8 cellular contexts compared by ENCODE assay signal in the genomic region with DNA sequence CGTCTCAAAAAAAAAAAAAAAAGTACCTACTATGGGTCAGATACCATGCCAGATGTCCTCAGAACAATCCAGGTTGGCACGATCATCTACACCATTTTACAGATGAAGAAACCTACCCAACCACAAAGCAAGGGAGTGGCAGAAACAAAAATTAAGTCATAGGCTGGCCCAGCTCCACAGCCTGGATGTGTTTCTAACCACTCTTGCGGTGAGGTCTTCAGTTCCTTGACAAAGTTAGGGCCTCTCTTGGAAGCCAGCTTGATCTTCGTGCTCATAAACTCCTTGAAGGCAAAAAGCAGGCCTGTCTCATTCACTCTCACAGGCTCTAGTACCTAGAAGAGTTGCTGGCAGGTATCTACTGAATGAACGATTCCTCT. TPM values are rescaled to one million over a fixed set of nuclear protein-coding genes. Genes with fewer than 3 reads are reported as not detected.
DNase-seq lines count a peak whose midpoint lies in the region; ATAC-seq and TF ChIP-seq lines count a peak whose summit lies in the region.

No MANE protein-coding gene starts in this region.

- CTCF ChIA-PET in MCF 10A (lab: Yijun Ruan, JAX): interaction anchor here (0.7 to 1.1 kb wide), 5 partner anchors 17 to 319 kb away, joined by 3 to 6 read pairs (median 4); a partner anchor contains a TSS

- no peaks in the 10 kb centered on the region for H3K27me3 Mint-ChIP-seq in MCF 10A (ENCODE audit: insufficient read depth, unreplicated experiment)
- no peaks in the 10 kb centered on the region for H3K27me3 Mint-ChIP-seq in naive thymus-derived CD8-positive, alpha-beta T cell

- H3K27ac Mint-ChIP-seq in MCF 10A (ENCODE audit: low read depth, unreplicated experiment): peak overlapping the region; percentile 75
- H3K27ac Mint-ChIP-seq in naive thymus-derived CD8-positive, alpha-beta T cell: peak overlapping the region in 2 of 10 donors; percentile 43 to 96

- peak in 1 of 2 experiments; percentile 75 for DNase-seq in HL-60 (ENCODE audit: low read depth in 1 of 2, low spot score in 1 of 2)
- DNase-seq in MCF 10A (ENCODE audit: unreplicated experiment): peak; percentile 89
- peak; percentile 91 for DNase-seq in myocyte (ENCODE audit: low read depth)
- no peak for DNase-seq in naive thymus-derived CD8-positive, alpha-beta T cell
- no peak for DNase-seq in NCI-H345 (lab: John Stamatoyannopoulos, UW)
- no peak for DNase-seq in GM20000 (ENCODE audit: low spot score)
- DNase-seq in head of caudate nucleus: no peak

- BruUV-seq in MCF 10A (replicated peaks; lab: Mats Ljungman, UMichigan): no TSS peak

- peak overlapping the region; percentile 30 for H3K27ac ChIP-seq in C4-2B
- peak overlapping the region; percentile 51 for H3K27ac ChIP-seq in HL-60 (replicated peaks)

- no peaks in the 10 kb centered on the region for H3K9me3 Mint-ChIP-seq in MCF 10A (ENCODE audit: unreplicated experiment)
- H3K9me3 Mint-ChIP-seq in naive thymus-derived CD8-positive, alpha-beta T cell: no peaks in the 10 kb centered on the region

- intact Hi-C loops in MCF 10A (cut with micrococcal nuclease) (loop anchor here (1.0 to 2.0 kb wide), 3 partner anchors 38 to 53 kb away; a partner anchor contains a TSS), head of caudate nucleus (cut with DNase I) (loop anchor here (10.0 kb wide), 1 partner anchor 51 kb away; a partner anchor contains a TSS)

- no peaks in the 10 kb centered on the region for H3K27me3 ChIP-seq in HL-60 (ENCODE audit: insufficient read depth, poor library complexity, severe bottlenecking)

- POLR2A ChIA-PET in MCF 10A (lab: Yijun Ruan, JAX): interaction anchor here (0.8 to 3.0 kb wide), 10 partner anchors 8 to 865 kb away, joined by 3 to 12 read pairs (median 4); a partner anchor contains a TSS
- POLR2A ChIA-PET in naive thymus-derived CD8-positive, alpha-beta T cell (lab: Charles Lee): no interaction called here

- H3K4me1 Mint-ChIP-seq in MCF 10A (ENCODE audit: insufficient read depth, unreplicated experiment): peaks cover 36% of the 10 kb centered on the region
- peaks cover 31 to 85% (median 72%) of the 10 kb centered on the region in 4 donors for H3K4me1 Mint-ChIP-seq in naive thymus-derived CD8-positive, alpha-beta T cell

- TF ChIP-seq CTCF in C4-2B (conservative IDR thresholded peaks at IDR 0.05) (no peak), HL-60 (IDR thresholded peaks at IDR 0.05; ENCODE audit: insufficient read depth, low read length) (no peak), MCF 10A (IDR thresholded peaks at IDR 0.05; ENCODE audit: unreplicated experiment) (no peak), GM20000 (IDR thresholded peaks at IDR 0.05; ENCODE audit: extremely low read depth, missing control alignments) (no peak)

- H3K4me3 ChIP-seq in HL-60 (replicated peaks; ENCODE audit: insufficient read depth, low read length): no peak overlapping the region

- H3K36me3 Mint-ChIP-seq in MCF 10A (ENCODE audit: insufficient read depth, unreplicated experiment): peaks cover 9% of the 10 kb centered on the region
- peaks cover 0 to 12% (median 0%) of the 10 kb centered on the region in 3 donors for H3K36me3 Mint-ChIP-seq in naive thymus-derived CD8-positive, alpha-beta T cell

- no peak for ATAC-seq in naive thymus-derived CD8-positive, alpha-beta T cell

- H3K4me3 Mint-ChIP-seq in MCF 10A (ENCODE audit: unreplicated experiment): peak overlapping the region; percentile 14
- H3K4me3 Mint-ChIP-seq in naive thymus-derived CD8-positive, alpha-beta T cell: peak overlapping the region in 3 of 10 donors; percentile 7 to 66 (median 29)

RNA-seq across cellular contexts. Expression of a gene that starts 6.2 kb away (rescaled TPM):
- 22.2 and 40.9 TPM in 2 replicates for total RNA-seq in MCF 10A (2022)
- total RNA-seq in myocyte: 42.5 and 52.5 TPM in 2 replicates
- 40.4 TPM for polyA plus RNA-seq in myocyte (2012)
- total RNA-seq in naive thymus-derived CD8-positive, alpha-beta T cell: 10 to 100 TPM; 87.5 to 94.6 TPM
- 10 to 100 TPM; 37.7 to 56.7 (median 39.4) TPM for polyA plus RNA-seq in naive thymus-derived CD8-positive, alpha-beta T cell

RNA-seq across cellular contexts. Expression of a gene that starts 51.1 kb away (rescaled TPM):
- total RNA-seq in MCF 10A (2022) (10.0 and 16.7 TPM in 2 replicates), myocyte (12.0 and 14.3 TPM in 2 replicates)
- polyA plus RNA-seq in myocyte (2012): 17.7 TPM
- total RNA-seq in naive thymus-derived CD8-positive, alpha-beta T cell: 10 to 100 TPM; 23.3 to 26.2 TPM
- polyA plus RNA-seq in naive thymus-derived CD8-positive, alpha-beta T cell: 10 to 100 TPM in 1 of 3 donors, 1 to 10 TPM in 2; 8.4 to 10.9 (median 9.2) TPM

RNA-seq across cellular contexts. Expression of a gene that starts 53.1 kb away (rescaled TPM):
- total RNA-seq in MCF 10A (2022) (24.4 and 32.8 TPM in 2 replicates), myocyte (37.5 and 50.0 TPM in 2 replicates)
- polyA plus RNA-seq in myocyte (2012): 25.8 TPM
- 10 to 100 TPM; 16.9 to 18.1 TPM for total RNA-seq in naive thymus-derived CD8-positive, alpha-beta T cell
- polyA plus RNA-seq in naive thymus-derived CD8-positive, alpha-beta T cell: 10 to 100 TPM; 14.1 to 19.9 (median 18.3) TPM

RNA-seq across cellular contexts. Expression of a gene that starts 53.5 kb away (rescaled TPM):
- total RNA-seq in MCF 10A (2022) (49.1 and 50.8 TPM in 2 replicates), myocyte (234 and 277 TPM in 2 replicates)
- polyA plus RNA-seq in myocyte (2012): 63.2 TPM
- total RNA-seq in naive thymus-derived CD8-positive, alpha-beta T cell: 10 to 100 TPM; 52.5 to 58.7 TPM
- polyA plus RNA-seq in naive thymus-derived CD8-positive, alpha-beta T cell: 10 to 100 TPM; 12.2 to 15.4 (median 12.6) TPM

Comparison
In these comparisons a context has a peak if more than half of its experiments do, and no peak if none do; other contexts are left out.
1. DNase-seq: peak in MCF 10A (single experiment) and myocyte (single experiment); none in naive thymus-derived CD8-positive, alpha-beta T cell (0 of 10), NCI-H345 (single experiment), GM20000 (single experiment) and head of caudate nucleus (0 of 42).